In the genomic region with DNA sequence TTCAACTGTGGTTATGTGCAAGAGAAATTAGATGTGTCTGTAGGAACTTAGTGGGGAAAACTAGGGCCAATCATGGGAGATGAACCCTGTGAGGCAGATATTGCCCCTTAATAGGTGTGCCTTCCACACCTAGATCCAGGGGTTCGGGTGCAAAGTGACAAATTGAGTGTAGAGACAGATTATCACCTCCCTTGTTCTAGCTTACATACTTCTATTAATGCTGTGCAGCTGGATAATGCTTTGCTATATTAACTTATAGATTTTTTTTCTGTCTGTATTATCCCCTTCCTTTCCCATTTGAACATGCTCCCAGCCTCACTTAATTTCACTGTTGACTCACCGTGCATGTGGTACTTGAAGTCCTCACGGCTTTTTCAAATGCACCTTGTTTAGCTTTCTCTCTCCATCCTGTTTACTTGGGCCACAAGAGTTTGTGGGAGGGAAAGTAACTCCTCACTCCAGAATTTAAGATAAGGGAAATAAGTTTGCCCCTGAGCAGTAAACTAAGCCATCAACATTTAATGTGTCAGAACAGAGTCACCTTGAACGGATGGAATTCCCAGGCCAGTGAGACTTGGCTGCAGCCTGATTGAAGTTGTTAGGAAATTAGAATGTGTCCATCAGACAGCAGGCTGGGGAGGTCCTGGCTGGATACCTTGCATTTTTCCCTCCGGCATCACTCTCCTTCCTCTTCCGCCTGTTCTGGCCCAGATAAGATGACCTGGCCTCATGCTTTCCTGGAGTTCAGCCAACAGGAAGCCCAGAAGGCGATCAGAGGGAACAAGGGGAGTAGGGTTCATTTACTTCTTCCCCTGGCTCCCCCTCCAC, we compare ENCODE assay signal across 14 cellular contexts.
DNase-seq lines count a peak whose midpoint lies in the region; ATAC-seq and TF ChIP-seq lines count a peak whose summit lies in the region.
"Had no signal": no experiment of that assay in that cellular context is flagged by ENCODE, and none has a peak within 500 bp of the region (broad histone marks: within the 10 kb centered on the region; RNA-seq: fewer than 3 reads in every experiment).

No MANE protein-coding gene starts in this region.

- POLR2A ChIA-PET in SK-N-SH (lab: Yijun Ruan, JAX) = no interaction called here

- H3K4me3 Mint-ChIP-seq in GM23338 (no peak overlapping the region), glutamatergic neuron (ENCODE audit: unreplicated experiment) (no peak overlapping the region)

- H3K9me3 Mint-ChIP-seq in GM23338 = peaks cover 22% of the 10 kb centered on the region
- no peaks in the 10 kb centered on the region for H3K9me3 Mint-ChIP-seq in glutamatergic neuron (ENCODE audit: unreplicated experiment)

- H3K36me3 ChIP-seq in cardiac muscle cell = no peaks in the 10 kb centered on the region
- H3K36me3 ChIP-seq in SK-N-SH (replicated peaks in 1 of 2; ENCODE audit: control insufficient read depth in 1 of 2, insufficient read depth in 2 of 2, low read length in 1 of 2) = no peaks in the 10 kb centered on the region
- H3K36me3 ChIP-seq in upper lobe of right lung = no peaks in the 10 kb centered on the region
- H3K36me3 ChIP-seq in GM23338 (ENCODE audit: insufficient read depth) = no peaks in the 10 kb centered on the region
- H3K36me3 ChIP-seq: tibial nerve had no signal

- no peak overlapping the region for H3K27ac ChIP-seq in cardiac muscle cell
- peak overlapping the region in 1 of 2 experiments; percentile 34; a peak in 2 of 4 replicates for H3K27ac ChIP-seq in SK-N-SH (ENCODE audit: low read depth in 2 of 2, low read length in 1 of 2)
- no peak overlapping the region for H3K27ac ChIP-seq in foreskin keratinocyte
- no peak overlapping the region for H3K27ac ChIP-seq in upper lobe of right lung
- no peak overlapping the region for H3K27ac ChIP-seq in GM23338 (ENCODE audit: low read depth)
- H3K27ac ChIP-seq: dorsolateral prefrontal cortex, tibial nerve had no signal

- H3K27me3 Mint-ChIP-seq in GM23338 (ENCODE audit: insufficient read depth, low read depth, poor library complexity) = peaks cover 7% of the 10 kb centered on the region
- H3K27me3 Mint-ChIP-seq in glutamatergic neuron (ENCODE audit: unreplicated experiment) = peaks cover 3% of the 10 kb centered on the region

- H4K20me1 ChIP-seq in SK-N-SH (ENCODE audit: insufficient read depth) (no peaks in the 10 kb centered on the region), GM23338 (replicated peaks; ENCODE audit: insufficient read depth) (no peaks in the 10 kb centered on the region)

- no peak overlapping the region for H3K4me3 ChIP-seq in cardiac muscle cell
- no peak overlapping the region for H3K4me3 ChIP-seq in SK-N-SH (ENCODE audit: low read depth in 2 of 2, low read length in 1 of 2)
- H3K4me3 ChIP-seq in upper lobe of right lung = no peak overlapping the region
- H3K4me3 ChIP-seq in GM23338 = no peak overlapping the region
- H3K4me3 ChIP-seq: dorsolateral prefrontal cortex, tibial nerve had no signal

- H3F3A ChIP-seq in SK-N-SH (replicated peaks; ENCODE audit: insufficient read depth) (no peaks in the 10 kb centered on the region), GM23338 (replicated peaks; ENCODE audit: low read depth) (no peaks in the 10 kb centered on the region)

- CTCF ChIA-PET in SK-N-SH (lab: Yijun Ruan, JAX) = no interaction called here

- no peak for ATAC-seq in Right ventricle myocardium inferior
- ATAC-seq in foreskin keratinocyte = no peak
- peak; percentile 63 for ATAC-seq in upper lobe of right lung
- no peak for ATAC-seq in GM23338

- no peaks in the 10 kb centered on the region for H3K9me2 ChIP-seq in SK-N-SH
- H3K9me2 ChIP-seq in GM23338 (ENCODE audit: insufficient read depth) = no peaks in the 10 kb centered on the region

- no peak overlapping the region for H2AFZ ChIP-seq in SK-N-SH (ENCODE audit: low read depth)
- no peak overlapping the region for H2AFZ ChIP-seq in GM23338

- WGBS in SK-N-SH (ENCODE audit: low lambda C conversion rate) = 19% methylated on average over 7 of the region's 7 CpGs

- H3K4me1 ChIP-seq in cardiac muscle cell (ENCODE audit: low read depth) (peaks cover 3% of the 10 kb centered on the region), SK-N-SH (ENCODE audit: control insufficient read depth in 1 of 2, insufficient read depth in 2 of 2, low read depth in 1 of 2, low read length in 1 of 2) (peaks cover 0 to 4% of the 10 kb centered on the region in 2 experiments; a peak in 1 of 4 replicates), foreskin keratinocyte (no peaks in the 10 kb centered on the region), upper lobe of right lung (no peaks in the 10 kb centered on the region), GM23338 (ENCODE audit: insufficient read depth) (peaks cover 8% of the 10 kb centered on the region; the same call in 1 of the 2 replicates)

- H3K79me2 ChIP-seq in SK-N-SH (ENCODE audit: insufficient read depth) (no peaks in the 10 kb centered on the region), GM23338 (replicated peaks; ENCODE audit: insufficient read depth) (no peaks in the 10 kb centered on the region)

- H3K27ac Mint-ChIP-seq in GM23338 = no peak overlapping the region
- no peak overlapping the region for H3K27ac Mint-ChIP-seq in glutamatergic neuron (ENCODE audit: unreplicated experiment)
- H3K27ac Mint-ChIP-seq: progenitor cell of endocrine pancreas had no signal

- no peak for TF ChIP-seq RAD21 in SK-N-SH (IDR thresholded peaks at IDR 0.05; ENCODE audit: low read length)

- peaks cover 17% of the 10 kb centered on the region for H3K4me1 Mint-ChIP-seq in GM23338
- H3K4me1 Mint-ChIP-seq in glutamatergic neuron (ENCODE audit: low read depth, unreplicated experiment) = no peaks in the 10 kb centered on the region

- TF ChIP-seq CTCF in cardiac muscle cell (IDR thresholded peaks at IDR 0.05; ENCODE audit: low read depth, low read length) (no peak), SK-N-SH (IDR thresholded peaks at IDR 0.05) (no peak), foreskin keratinocyte (conservative IDR thresholded peaks at IDR 0.05) (no peak), upper lobe of right lung (IDR thresholded peaks at IDR 0.05) (no peak), GM23338 (conservative IDR thresholded peaks at IDR 0.05; ENCODE audit: low read depth in 2 of 2) (no peak), glutamatergic neuron (IDR thresholded peaks at IDR 0.05; ENCODE audit: partially characterized antibody, unreplicated experiment) (no peak)

- DNase-seq in cardiac muscle cell (ENCODE audit: low read depth in 1 of 2, low spot score in 1 of 2) = peak; percentile 15 to 50
- DNase-seq in Right ventricle myocardium inferior (ENCODE audit: missing footprints) = no peak
- peak; percentile 41 for DNase-seq in SK-N-SH
- peak; percentile 9 to 51 for DNase-seq in foreskin keratinocyte
- DNase-seq in upper lobe of right lung = no peak
- DNase-seq in GM23338 (ENCODE audit: low spot score) = no peak
- no peak for DNase-seq in cortex of kidney (lab: John Stamatoyannopoulos, UW)
- DNase-seq in glutamatergic neuron = no peak
- DNase-seq: activated T-cell treated with anti-CD3 and anti-CD28 coated beads for 4 hours, dorsolateral prefrontal cortex, Karpas-422, NCI-H2107 had no signal

- intact Hi-C loops in Right ventricle myocardium inferior (cut with DNase I) (no loop called here), upper lobe of right lung (cut with DNase I) (no loop called here)

- H3K36me3 Mint-ChIP-seq in GM23338 (ENCODE audit: low read depth) = peaks cover 20% of the 10 kb centered on the region
- peaks cover 10% of the 10 kb centered on the region for H3K36me3 Mint-ChIP-seq in glutamatergic neuron (ENCODE audit: unreplicated experiment)

- H3K4me2 ChIP-seq in SK-N-SH = no peak overlapping the region
- no peak overlapping the region for H3K4me2 ChIP-seq in GM23338

- no peak overlapping the region for H3K9ac ChIP-seq in SK-N-SH

- H3K27me3 ChIP-seq in cardiac muscle cell (no peaks in the 10 kb centered on the region), SK-N-SH (ENCODE audit: insufficient read depth) (peaks cover 11% of the 10 kb centered on the region), foreskin keratinocyte (peaks cover 6% of the 10 kb centered on the region), upper lobe of right lung (no peaks in the 10 kb centered on the region), GM23338 (ENCODE audit: insufficient read depth) (no peaks in the 10 kb centered on the region)
- H3K27me3 ChIP-seq: tibial nerve had no signal

- H3K9me3 ChIP-seq in cardiac muscle cell (ENCODE audit: low read depth) = no peaks in the 10 kb centered on the region
- H3K9me3 ChIP-seq in SK-N-SH = no peaks in the 10 kb centered on the region
- H3K9me3 ChIP-seq in upper lobe of right lung = no peaks in the 10 kb centered on the region
- H3K9me3 ChIP-seq: tibial nerve had no signal

- no peak for TF ChIP-seq EP300 in SK-N-SH (IDR thresholded peaks at IDR 0.05; ENCODE audit: borderline replicate concordance in 1 of 2, low read depth in 1 of 2, low read length in 1 of 2)

TF ChIP-seq in SK-N-SH, 30 proteins besides CTCF, POLR2A, EP300 and RAD21:
- TF ChIP-seq FOXJ3 (CRISPR knock-in tag; IDR thresholded peaks at IDR 0.05) (no peak), ELF1 (IDR thresholded peaks at IDR 0.05) (no peak)
TF ChIP-seq in SK-N-SH: peak in this region for 0.

TF ChIP-seq in GM23338, 12 proteins besides CTCF, POLR2A, EP300 and RAD21:
- TF ChIP-seq NANOG (IDR thresholded peaks at IDR 0.05; ENCODE audit: borderline replicate concordance) = no peak
- no peak for TF ChIP-seq STAT1 (IDR thresholded peaks at IDR 0.05; ENCODE audit: unreplicated experiment)

Comparison
In these comparisons a context has a peak if more than half of its experiments do, and no peak if none do; other contexts are left out.
1. DNase-seq: peak in cardiac muscle cell (2 of 2), SK-N-SH (single experiment) and foreskin keratinocyte (2 of 2); none in Right ventricle myocardium inferior (single experiment), upper lobe of right lung (single experiment), GM23338 (single experiment), cortex of kidney (single experiment) and glutamatergic neuron (single experiment).